Comparison of ENCODE assay signal across 1 cellular context in the genomic region with DNA sequence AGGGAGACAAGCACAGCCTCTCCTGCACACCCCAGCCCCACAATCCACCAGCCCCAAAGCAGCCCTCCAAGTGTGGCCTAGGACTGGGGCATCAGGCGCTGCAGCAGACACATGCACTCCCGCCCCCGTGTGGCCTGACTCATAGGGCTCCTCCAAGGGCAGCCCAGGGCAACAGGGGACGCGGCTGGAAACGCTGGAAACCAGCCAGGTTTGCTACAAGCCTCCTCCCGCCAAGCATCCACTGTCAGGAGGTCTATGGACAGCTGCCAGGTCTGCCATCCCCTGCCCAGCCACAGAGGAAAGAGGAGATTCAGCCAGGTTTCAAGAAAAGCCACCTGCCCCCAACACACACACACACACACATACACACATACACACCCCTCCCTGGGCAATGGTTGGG.
TF ChIP-seq lines count a peak whose summit lies in the region.

No MANE protein-coding gene starts in this region.

TF ChIP-seq in HepG2, 621 proteins besides CTCF, POLR2A, EP300 and RAD21 (continued from another document and continues in another):
- TF ChIP-seq, protein P1, sequence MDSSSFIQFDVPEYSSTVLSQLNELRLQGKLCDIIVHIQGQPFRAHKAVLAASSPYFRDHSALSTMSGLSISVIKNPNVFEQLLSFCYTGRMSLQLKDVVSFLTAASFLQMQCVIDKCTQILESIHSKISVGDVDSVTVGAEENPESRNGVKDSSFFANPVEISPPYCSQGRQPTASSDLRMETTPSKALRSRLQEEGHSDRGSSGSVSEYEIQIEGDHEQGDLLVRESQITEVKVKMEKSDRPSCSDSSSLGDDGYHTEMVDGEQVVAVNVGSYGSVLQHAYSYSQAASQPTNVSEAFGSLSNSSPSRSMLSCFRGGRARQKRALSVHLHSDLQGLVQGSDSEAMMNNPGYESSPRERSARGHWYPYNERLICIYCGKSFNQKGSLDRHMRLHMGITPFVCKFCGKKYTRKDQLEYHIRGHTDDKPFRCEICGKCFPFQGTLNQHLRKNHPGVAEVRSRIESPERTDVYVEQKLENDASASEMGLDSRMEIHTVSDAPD (CRISPR knock-in tag; IDR thresholded peaks at IDR 0.05), result no peak
- TF ChIP-seq, protein P2, sequence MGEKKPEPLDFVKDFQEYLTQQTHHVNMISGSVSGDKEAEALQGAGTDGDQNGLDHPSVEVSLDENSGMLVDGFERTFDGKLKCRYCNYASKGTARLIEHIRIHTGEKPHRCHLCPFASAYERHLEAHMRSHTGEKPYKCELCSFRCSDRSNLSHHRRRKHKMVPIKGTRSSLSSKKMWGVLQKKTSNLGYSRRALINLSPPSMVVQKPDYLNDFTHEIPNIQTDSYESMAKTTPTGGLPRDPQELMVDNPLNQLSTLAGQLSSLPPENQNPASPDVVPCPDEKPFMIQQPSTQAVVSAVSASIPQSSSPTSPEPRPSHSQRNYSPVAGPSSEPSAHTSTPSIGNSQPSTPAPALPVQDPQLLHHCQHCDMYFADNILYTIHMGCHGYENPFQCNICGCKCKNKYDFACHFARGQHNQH (CRISPR knock-in tag; IDR thresholded peaks at IDR 0.05), result no peak
- TF ChIP-seq, protein P3, sequence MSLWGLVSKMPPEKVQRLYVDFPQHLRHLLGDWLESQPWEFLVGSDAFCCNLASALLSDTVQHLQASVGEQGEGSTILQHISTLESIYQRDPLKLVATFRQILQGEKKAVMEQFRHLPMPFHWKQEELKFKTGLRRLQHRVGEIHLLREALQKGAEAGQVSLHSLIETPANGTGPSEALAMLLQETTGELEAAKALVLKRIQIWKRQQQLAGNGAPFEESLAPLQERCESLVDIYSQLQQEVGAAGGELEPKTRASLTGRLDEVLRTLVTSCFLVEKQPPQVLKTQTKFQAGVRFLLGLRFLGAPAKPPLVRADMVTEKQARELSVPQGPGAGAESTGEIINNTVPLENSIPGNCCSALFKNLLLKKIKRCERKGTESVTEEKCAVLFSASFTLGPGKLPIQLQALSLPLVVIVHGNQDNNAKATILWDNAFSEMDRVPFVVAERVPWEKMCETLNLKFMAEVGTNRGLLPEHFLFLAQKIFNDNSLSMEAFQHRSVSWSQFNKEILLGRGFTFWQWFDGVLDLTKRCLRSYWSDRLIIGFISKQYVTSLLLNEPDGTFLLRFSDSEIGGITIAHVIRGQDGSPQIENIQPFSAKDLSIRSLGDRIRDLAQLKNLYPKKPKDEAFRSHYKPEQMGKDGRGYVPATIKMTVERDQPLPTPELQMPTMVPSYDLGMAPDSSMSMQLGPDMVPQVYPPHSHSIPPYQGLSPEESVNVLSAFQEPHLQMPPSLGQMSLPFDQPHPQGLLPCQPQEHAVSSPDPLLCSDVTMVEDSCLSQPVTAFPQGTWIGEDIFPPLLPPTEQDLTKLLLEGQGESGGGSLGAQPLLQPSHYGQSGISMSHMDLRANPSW (CRISPR knock-in tag; IDR thresholded peaks at IDR 0.05; ENCODE audit: borderline replicate concordance), result no peak
- TF ChIP-seq, protein P4, sequence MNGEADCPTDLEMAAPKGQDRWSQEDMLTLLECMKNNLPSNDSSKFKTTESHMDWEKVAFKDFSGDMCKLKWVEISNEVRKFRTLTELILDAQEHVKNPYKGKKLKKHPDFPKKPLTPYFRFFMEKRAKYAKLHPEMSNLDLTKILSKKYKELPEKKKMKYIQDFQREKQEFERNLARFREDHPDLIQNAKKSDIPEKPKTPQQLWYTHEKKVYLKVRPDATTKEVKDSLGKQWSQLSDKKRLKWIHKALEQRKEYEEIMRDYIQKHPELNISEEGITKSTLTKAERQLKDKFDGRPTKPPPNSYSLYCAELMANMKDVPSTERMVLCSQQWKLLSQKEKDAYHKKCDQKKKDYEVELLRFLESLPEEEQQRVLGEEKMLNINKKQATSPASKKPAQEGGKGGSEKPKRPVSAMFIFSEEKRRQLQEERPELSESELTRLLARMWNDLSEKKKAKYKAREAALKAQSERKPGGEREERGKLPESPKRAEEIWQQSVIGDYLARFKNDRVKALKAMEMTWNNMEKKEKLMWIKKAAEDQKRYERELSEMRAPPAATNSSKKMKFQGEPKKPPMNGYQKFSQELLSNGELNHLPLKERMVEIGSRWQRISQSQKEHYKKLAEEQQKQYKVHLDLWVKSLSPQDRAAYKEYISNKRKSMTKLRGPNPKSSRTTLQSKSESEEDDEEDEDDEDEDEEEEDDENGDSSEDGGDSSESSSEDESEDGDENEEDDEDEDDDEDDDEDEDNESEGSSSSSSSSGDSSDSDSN (CRISPR knock-in tag; IDR thresholded peaks at IDR 0.05), result peak; percentile 41; the same call in 1 of the 2 replicates
- TF ChIP-seq BRD4 (CRISPR knock-in tag; IDR thresholded peaks at IDR 0.05) (no peak), CBX2 (IDR thresholded peaks at IDR 0.05; ENCODE audit: low read depth, low read length) (no peak), CBX2 (CRISPR knock-in tag; IDR thresholded peaks at IDR 0.05; ENCODE audit: low read depth) (no peak), NCOA2 (CRISPR knock-in tag; IDR thresholded peaks at IDR 0.05) (no peak), STAT5B (CRISPR knock-in tag; IDR thresholded peaks at IDR 0.05) (no peak), ASH2L (IDR thresholded peaks at IDR 0.05; ENCODE audit: insufficient read length, low read depth, low read length) (no peak), KLF6 (CRISPR knock-in tag; IDR thresholded peaks at IDR 0.05) (no peak), ZNF883 (CRISPR knock-in tag; IDR thresholded peaks at IDR 0.05; ENCODE audit: not compliant biosample characterization) (no peak), ZNF629 (CRISPR knock-in tag; conservative IDR thresholded peaks at IDR 0.05) (no peak)
- TF ChIP-seq, protein P5, sequence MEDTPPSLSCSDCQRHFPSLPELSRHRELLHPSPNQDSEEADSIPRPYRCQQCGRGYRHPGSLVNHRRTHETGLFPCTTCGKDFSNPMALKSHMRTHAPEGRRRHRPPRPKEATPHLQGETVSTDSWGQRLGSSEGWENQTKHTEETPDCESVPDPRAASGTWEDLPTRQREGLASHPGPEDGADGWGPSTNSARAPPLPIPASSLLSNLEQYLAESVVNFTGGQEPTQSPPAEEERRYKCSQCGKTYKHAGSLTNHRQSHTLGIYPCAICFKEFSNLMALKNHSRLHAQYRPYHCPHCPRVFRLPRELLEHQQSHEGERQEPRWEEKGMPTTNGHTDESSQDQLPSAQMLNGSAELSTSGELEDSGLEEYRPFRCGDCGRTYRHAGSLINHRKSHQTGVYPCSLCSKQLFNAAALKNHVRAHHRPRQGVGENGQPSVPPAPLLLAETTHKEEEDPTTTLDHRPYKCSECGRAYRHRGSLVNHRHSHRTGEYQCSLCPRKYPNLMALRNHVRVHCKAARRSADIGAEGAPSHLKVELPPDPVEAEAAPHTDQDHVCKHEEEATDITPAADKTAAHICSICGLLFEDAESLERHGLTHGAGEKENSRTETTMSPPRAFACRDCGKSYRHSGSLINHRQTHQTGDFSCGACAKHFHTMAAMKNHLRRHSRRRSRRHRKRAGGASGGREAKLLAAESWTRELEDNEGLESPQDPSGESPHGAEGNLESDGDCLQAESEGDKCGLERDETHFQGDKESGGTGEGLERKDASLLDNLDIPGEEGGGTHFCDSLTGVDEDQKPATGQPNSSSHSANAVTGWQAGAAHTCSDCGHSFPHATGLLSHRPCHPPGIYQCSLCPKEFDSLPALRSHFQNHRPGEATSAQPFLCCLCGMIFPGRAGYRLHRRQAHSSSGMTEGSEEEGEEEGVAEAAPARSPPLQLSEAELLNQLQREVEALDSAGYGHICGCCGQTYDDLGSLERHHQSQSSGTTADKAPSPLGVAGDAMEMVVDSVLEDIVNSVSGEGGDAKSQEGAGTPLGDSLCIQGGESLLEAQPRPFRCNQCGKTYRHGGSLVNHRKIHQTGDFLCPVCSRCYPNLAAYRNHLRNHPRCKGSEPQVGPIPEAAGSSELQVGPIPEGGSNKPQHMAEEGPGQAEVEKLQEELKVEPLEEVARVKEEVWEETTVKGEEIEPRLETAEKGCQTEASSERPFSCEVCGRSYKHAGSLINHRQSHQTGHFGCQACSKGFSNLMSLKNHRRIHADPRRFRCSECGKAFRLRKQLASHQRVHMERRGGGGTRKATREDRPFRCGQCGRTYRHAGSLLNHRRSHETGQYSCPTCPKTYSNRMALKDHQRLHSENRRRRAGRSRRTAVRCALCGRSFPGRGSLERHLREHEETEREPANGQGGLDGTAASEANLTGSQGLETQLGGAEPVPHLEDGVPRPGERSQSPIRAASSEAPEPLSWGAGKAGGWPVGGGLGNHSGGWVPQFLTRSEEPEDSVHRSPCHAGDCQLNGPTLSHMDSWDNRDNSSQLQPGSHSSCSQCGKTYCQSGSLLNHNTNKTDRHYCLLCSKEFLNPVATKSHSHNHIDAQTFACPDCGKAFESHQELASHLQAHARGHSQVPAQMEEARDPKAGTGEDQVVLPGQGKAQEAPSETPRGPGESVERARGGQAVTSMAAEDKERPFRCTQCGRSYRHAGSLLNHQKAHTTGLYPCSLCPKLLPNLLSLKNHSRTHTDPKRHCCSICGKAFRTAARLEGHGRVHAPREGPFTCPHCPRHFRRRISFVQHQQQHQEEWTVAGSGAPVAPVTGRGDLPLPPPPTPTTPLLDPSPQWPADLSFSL (CRISPR knock-in tag; IDR thresholded peaks at IDR 0.05), result no peak
- TF ChIP-seq, protein P6, sequence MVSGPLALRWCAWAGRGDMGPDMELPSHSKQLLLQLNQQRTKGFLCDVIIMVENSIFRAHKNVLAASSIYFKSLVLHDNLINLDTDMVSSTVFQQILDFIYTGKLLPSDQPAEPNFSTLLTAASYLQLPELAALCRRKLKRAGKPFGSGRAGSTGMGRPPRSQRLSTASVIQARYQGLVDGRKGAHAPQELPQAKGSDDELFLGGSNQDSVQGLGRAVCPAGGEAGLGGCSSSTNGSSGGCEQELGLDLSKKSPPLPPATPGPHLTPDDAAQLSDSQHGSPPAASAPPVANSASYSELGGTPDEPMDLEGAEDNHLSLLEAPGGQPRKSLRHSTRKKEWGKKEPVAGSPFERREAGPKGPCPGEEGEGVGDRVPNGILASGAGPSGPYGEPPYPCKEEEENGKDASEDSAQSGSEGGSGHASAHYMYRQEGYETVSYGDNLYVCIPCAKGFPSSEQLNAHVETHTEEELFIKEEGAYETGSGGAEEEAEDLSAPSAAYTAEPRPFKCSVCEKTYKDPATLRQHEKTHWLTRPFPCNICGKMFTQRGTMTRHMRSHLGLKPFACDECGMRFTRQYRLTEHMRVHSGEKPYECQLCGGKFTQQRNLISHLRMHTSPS (CRISPR knock-in tag; IDR thresholded peaks at IDR 0.05; ENCODE audit: low read depth), result no peak
- TF ChIP-seq, protein P7, sequence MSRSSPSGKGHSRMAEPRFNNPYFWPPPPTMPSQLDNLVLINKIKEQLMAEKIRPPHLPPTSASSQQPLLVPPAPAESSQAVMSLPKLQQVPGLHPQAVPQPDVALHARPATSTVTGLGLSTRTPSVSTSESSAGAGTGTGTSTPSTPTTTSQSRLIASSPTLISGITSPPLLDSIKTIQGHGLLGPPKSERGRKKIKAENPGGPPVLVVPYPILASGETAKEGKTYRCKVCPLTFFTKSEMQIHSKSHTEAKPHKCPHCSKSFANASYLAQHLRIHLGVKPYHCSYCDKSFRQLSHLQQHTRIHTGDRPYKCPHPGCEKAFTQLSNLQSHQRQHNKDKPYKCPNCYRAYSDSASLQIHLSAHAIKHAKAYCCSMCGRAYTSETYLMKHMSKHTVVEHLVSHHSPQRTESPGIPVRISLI (CRISPR knock-in tag; IDR thresholded peaks at IDR 0.05; ENCODE audit: borderline replicate concordance), result no peak
- TF ChIP-seq, protein P8, sequence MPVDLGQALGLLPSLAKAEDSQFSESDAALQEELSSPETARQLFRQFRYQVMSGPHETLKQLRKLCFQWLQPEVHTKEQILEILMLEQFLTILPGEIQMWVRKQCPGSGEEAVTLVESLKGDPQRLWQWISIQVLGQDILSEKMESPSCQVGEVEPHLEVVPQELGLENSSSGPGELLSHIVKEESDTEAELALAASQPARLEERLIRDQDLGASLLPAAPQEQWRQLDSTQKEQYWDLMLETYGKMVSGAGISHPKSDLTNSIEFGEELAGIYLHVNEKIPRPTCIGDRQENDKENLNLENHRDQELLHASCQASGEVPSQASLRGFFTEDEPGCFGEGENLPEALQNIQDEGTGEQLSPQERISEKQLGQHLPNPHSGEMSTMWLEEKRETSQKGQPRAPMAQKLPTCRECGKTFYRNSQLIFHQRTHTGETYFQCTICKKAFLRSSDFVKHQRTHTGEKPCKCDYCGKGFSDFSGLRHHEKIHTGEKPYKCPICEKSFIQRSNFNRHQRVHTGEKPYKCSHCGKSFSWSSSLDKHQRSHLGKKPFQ (CRISPR knock-in tag; IDR thresholded peaks at IDR 0.05; ENCODE audit: insufficient replicate concordance), result no peak
- TF ChIP-seq, protein P9, sequence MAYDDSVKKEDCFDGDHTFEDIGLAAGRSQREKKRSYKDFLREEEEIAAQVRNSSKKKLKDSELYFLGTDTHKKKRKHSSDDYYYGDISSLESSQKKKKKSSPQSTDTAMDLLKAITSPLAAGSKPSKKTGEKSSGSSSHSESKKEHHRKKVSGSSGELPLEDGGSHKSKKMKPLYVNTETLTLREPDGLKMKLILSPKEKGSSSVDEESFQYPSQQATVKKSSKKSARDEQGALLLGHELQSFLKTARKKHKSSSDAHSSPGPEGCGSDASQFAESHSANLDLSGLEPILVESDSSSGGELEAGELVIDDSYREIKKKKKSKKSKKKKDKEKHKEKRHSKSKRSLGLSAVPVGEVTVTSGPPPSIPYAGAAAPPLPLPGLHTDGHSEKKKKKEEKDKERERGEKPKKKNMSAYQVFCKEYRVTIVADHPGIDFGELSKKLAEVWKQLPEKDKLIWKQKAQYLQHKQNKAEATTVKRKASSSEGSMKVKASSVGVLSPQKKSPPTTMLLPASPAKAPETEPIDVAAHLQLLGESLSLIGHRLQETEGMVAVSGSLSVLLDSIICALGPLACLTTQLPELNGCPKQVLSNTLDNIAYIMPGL (CRISPR knock-in tag; IDR thresholded peaks at IDR 0.05; ENCODE audit: borderline replicate concordance in 1 of 2, low read depth in 1 of 2), result peak; percentile 44 to 53; a peak in 2 of 4 replicates
- TF ChIP-seq, protein P10, sequence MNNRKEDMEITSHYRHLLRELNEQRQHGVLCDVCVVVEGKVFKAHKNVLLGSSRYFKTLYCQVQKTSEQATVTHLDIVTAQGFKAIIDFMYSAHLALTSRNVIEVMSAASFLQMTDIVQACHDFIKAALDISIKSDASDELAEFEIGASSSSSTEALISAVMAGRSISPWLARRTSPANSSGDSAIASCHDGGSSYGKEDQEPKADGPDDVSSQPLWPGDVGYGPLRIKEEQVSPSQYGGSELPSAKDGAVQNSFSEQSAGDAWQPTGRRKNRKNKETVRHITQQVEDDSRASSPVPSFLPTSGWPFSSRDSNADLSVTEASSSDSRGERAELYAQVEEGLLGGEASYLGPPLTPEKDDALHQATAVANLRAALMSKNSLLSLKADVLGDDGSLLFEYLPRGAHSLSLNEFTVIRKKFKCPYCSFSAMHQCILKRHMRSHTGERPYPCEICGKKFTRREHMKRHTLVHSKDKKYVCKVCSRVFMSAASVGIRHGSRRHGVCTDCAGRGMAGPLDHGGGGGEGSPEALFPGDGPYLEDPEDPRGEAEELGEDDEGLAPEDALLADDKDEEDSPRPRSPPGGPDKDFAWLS (CRISPR knock-in tag; IDR thresholded peaks at IDR 0.05; ENCODE audit: borderline replicate concordance), result peak; percentile 72; the same call in 1 of the 2 replicates
- TF ChIP-seq, protein P11, sequence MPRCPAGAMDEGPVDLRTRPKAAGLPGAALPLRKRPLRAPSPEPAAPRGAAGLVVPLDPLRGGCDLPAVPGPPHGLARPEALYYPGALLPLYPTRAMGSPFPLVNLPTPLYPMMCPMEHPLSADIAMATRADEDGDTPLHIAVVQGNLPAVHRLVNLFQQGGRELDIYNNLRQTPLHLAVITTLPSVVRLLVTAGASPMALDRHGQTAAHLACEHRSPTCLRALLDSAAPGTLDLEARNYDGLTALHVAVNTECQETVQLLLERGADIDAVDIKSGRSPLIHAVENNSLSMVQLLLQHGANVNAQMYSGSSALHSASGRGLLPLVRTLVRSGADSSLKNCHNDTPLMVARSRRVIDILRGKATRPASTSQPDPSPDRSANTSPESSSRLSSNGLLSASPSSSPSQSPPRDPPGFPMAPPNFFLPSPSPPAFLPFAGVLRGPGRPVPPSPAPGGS (CRISPR knock-in tag; IDR thresholded peaks at IDR 0.05), result 0 out of 2 replicates have a peak, but pooled peaks have one; percentile 27
